Comparison of ENCODE assay signal across 26 cellular contexts in genomic region chr13:77674802-77675201, GRCh38.
"Had no signal": no experiment of that assay in that cellular context is flagged by ENCODE, and none has a peak within 500 bp of the region (broad histone marks: within the 10 kb centered on the region; RNA-seq: fewer than 3 reads in every experiment).

No MANE protein-coding gene starts in this region.

- DNase-seq: activated CD4-positive, alpha-beta memory T cell treated with anti-CD3 and anti-CD28 coated beads, Interleukin-2, amount 10 ng/mL, durations not matched to agents 7 days and 5 days; activated CD4-positive, alpha-beta T cell treated with anti-CD3 and anti-CD28 coated beads for 36 hours; activated CD4-positive, alpha-beta T cell treated with anti-CD3 and anti-CD28 coated beads, Interleukin-2, amount 50 U/mL, for 1 hour; activated gamma-delta T cell; activated naive CD4-positive, alpha-beta T cell treated with anti-CD3 and anti-CD28 coated beads for 36 hours; activated T-cell treated with anti-CD3 and anti-CD28 coated beads for 4 hours; activated T-cell treated with anti-CD3 and anti-CD28 coated beads, Interleukin-2, amount 50 U/mL, for 48 hours; amygdala; NCI-H1048; NCI-H146; NCI-H187 treated with DMSO at 0.1 percent for 48 hours; NCI-H2081 treated with DMSO at 0.1 percent for 48 hours; NCI-H226; NCI-H526; NCI-H82; Peyer's patch; Right ventricle myocardium superior; SJCRH30; SK-N-SH; T-helper 1 cell had no signal

- H3K4me3 Mint-ChIP-seq: activated CD4-positive, alpha-beta memory T cell treated with anti-CD3 and anti-CD28 coated beads, Interleukin-2, amount 10 ng/mL, durations not matched to agents 7 days and 5 days; activated CD4-positive, alpha-beta T cell treated with anti-CD3 and anti-CD28 coated beads for 36 hours; activated naive CD4-positive, alpha-beta T cell treated with anti-CD3 and anti-CD28 coated beads for 36 hours; activated naive CD8-positive, alpha-beta T cell; activated T-helper 17 cell treated with anti-CD3 and anti-CD28 coated beads, Interleukin-2, amount 50 U/mL, for 72 hours; central memory CD8-positive, alpha-beta T cell had no signal

- H3K9me3 ChIP-seq: Peyer's patch, SJCRH30, SK-N-SH had no signal

- H3K36me3 Mint-ChIP-seq: activated naive CD8-positive, alpha-beta T cell; brain had no signal

- H3K4me3 ChIP-seq: Peyer's patch, SJCRH30 had no signal

- H3K36me3 ChIP-seq: Peyer's patch, SJCRH30 had no signal

- H3K27ac Mint-ChIP-seq: activated CD4-positive, alpha-beta memory T cell treated with anti-CD3 and anti-CD28 coated beads, Interleukin-2, amount 10 ng/mL, durations not matched to agents 7 days and 5 days; activated CD4-positive, alpha-beta T cell treated with anti-CD3 and anti-CD28 coated beads for 36 hours; activated naive CD4-positive, alpha-beta T cell treated with anti-CD3 and anti-CD28 coated beads for 36 hours; activated naive CD8-positive, alpha-beta T cell; activated T-helper 17 cell treated with anti-CD3 and anti-CD28 coated beads, Interleukin-2, amount 50 U/mL, for 72 hours had no signal

- H3K4me2 ChIP-seq: SK-N-SH had no signal

- H3K9ac ChIP-seq: SK-N-SH had no signal

- H3K4me1 ChIP-seq: Peyer's patch, SJCRH30 had no signal

- H3K4me1 Mint-ChIP-seq: activated CD4-positive, alpha-beta T cell treated with anti-CD3 and anti-CD28 coated beads for 36 hours; activated T-helper 17 cell treated with anti-CD3 and anti-CD28 coated beads, Interleukin-2, amount 50 U/mL, for 72 hours; brain; central memory CD8-positive, alpha-beta T cell had no signal

- H3K27me3 ChIP-seq: Peyer's patch, SJCRH30 had no signal

- H3K27ac ChIP-seq: Peyer's patch, RWPE1, SJCRH30, VCaP had no signal

- H3K9me3 Mint-ChIP-seq: activated CD4-positive, alpha-beta memory T cell treated with anti-CD3 and anti-CD28 coated beads, Interleukin-2, amount 10 ng/mL, durations not matched to agents 7 days and 5 days; activated naive CD4-positive, alpha-beta T cell treated with anti-CD3 and anti-CD28 coated beads for 36 hours; central memory CD8-positive, alpha-beta T cell had no signal
